In the genomic region with DNA sequence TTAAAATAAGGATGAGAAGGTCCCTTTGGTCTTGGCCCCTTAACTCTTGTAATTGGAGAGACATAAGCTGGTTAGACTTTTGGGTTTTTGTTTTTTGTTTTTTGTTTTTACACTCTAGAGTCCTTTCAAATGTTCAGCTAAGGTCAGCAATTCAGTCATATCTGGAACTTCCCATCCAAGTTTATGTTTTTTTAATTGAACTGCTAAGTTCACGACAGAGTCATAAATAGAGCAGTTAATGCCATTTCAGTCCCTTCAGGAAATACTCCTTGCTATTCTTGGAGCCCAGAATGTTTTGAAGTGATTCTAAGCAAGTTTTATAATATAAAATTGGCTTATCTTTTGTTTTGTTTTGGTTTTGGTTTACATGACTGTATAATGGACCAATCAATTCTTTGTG, we compare ENCODE assay signal across 24 cellular contexts.
DNase-seq lines count a peak whose midpoint lies in the region; ATAC-seq, FAIRE-seq and TF ChIP-seq lines count a peak whose summit lies in the region.
"Had no signal": no experiment of that assay in that cellular context is flagged by ENCODE, and none has a peak within 500 bp of the region (broad histone marks: within the 10 kb centered on the region; RNA-seq: fewer than 3 reads in every experiment).

No MANE protein-coding gene starts in this region.

- H3K4me3 Mint-ChIP-seq in nephron = no peak overlapping the region
- H3K4me3 Mint-ChIP-seq: B cell; CD4-positive, alpha-beta T cell; CD8-positive, alpha-beta T cell had no signal

- H3K4me2 ChIP-seq in endothelial cell of umbilical vein (ENCODE audit: insufficient read depth, low read length) = no peak overlapping the region
- H3K4me2 ChIP-seq: A549; BLaER1 treated with 17β-estradiol and CSF1 and Interleukin-3, amounts not matched to agents 10 nM and 100 nM had no signal

- no peak for FAIRE-seq in endothelial cell of umbilical vein (lab: Jason Lieb, UNC)
- FAIRE-seq: A549, D721Med, GM12878, GM12892, GM18507 had no signal

- H3K4me1 ChIP-seq in endothelial cell of umbilical vein (ENCODE audit: control insufficient read depth, extremely low read depth, insufficient read depth, low read length) (no peaks in the 10 kb centered on the region), iPS-20b (ENCODE audit: insufficient read depth, low read length) (peaks cover 17% of the 10 kb centered on the region)
- H3K4me1 ChIP-seq: A549; BLaER1 treated with 17β-estradiol and CSF1 and Interleukin-3, amounts not matched to agents 10 nM and 100 nM; Caco-2 had no signal

- no peak overlapping the region for H3K4me3 ChIP-seq in endothelial cell of umbilical vein (replicated peaks in 1 of 3; ENCODE audit: insufficient read depth in 1 of 3, low read depth in 1 of 3, low read length in 3 of 3)
- H3K4me3 ChIP-seq in iPS-20b (ENCODE audit: low read length) = no peak overlapping the region
- H3K4me3 ChIP-seq: A549; BLaER1 treated with 17β-estradiol and CSF1 and Interleukin-3, amounts not matched to agents 10 nM and 100 nM; GM12878 had no signal

- no peak for TF ChIP-seq POLR2A in endothelial cell of umbilical vein (IDR thresholded peaks at IDR 0.05; ENCODE audit: low read depth, low read length)

- no peaks in the 10 kb centered on the region for H4K20me1 ChIP-seq in endothelial cell of umbilical vein (replicated peaks; ENCODE audit: control insufficient read depth, extremely low read depth, insufficient read depth, low read length)
- H4K20me1 ChIP-seq: BLaER1 treated with 17β-estradiol and CSF1 and Interleukin-3, amounts not matched to agents 10 nM and 100 nM had no signal

- H3K4me1 Mint-ChIP-seq in nephron = peaks cover 10% of the 10 kb centered on the region
- H3K4me1 Mint-ChIP-seq: B cell had no signal

- peak; percentile 22 for DNase-seq in EH (ENCODE audit: low read depth)
- DNase-seq in endothelial cell of umbilical vein (ENCODE audit: low read depth, low spot score) = peak; percentile 71
- DNase-seq in amniotic stem cell (lab: John Stamatoyannopoulos, UW) = no peak
- no peak for DNase-seq in left lobe of liver (ENCODE audit: low spot score)
- no peak for DNase-seq in HEK293T (ENCODE audit: extremely low spot score)
- DNase-seq: AML-193; Caco-2; Calu3; CD4-positive, alpha-beta T cell; CD8-positive, alpha-beta T cell; DMS79 treated with DMSO at 0.1 percent for 48 hours; EL; GDM1 had no signal

- H3K9ac ChIP-seq in endothelial cell of umbilical vein (replicated peaks; ENCODE audit: extremely low read depth, insufficient read depth, low read length) = no peak overlapping the region
- no peak overlapping the region for H3K9ac ChIP-seq in iPS-20b (ENCODE audit: low read depth, low read length)
- H3K9ac ChIP-seq: BLaER1 treated with 17β-estradiol and CSF1 and Interleukin-3, amounts not matched to agents 10 nM and 100 nM had no signal

- H3K9me1 ChIP-seq in endothelial cell of umbilical vein (replicated peaks; ENCODE audit: control insufficient read depth, extremely low read depth, insufficient read depth, low read length) = no peaks in the 10 kb centered on the region

- H3K27ac ChIP-seq in endothelial cell of umbilical vein (ENCODE audit: insufficient read depth, low read depth, low read length) (no peak overlapping the region), iPS-20b (ENCODE audit: low read length) (peak overlapping the region; percentile 14)
- H3K27ac ChIP-seq: 22Rv1; A549; BLaER1 treated with 17β-estradiol and CSF1 and Interleukin-3, amounts not matched to agents 10 nM and 100 nM; C4-2B had no signal

- H3K9me3 ChIP-seq in endothelial cell of umbilical vein (replicated peaks; ENCODE audit: control insufficient read depth, insufficient read depth, low read length) = no peaks in the 10 kb centered on the region
- H3K9me3 ChIP-seq in iPS-20b (ENCODE audit: insufficient read depth, low read depth, low read length) = no peaks in the 10 kb centered on the region
- H3K9me3 ChIP-seq: A549; BLaER1 treated with 17β-estradiol and CSF1 and Interleukin-3, amounts not matched to agents 10 nM and 100 nM; Caco-2 had no signal

- H2AFZ ChIP-seq in endothelial cell of umbilical vein (ENCODE audit: low read depth, low read length) = no peak overlapping the region

- H3K27ac Mint-ChIP-seq in nephron = peak overlapping the region; percentile 68 to 91 (median 76)
- H3K27ac Mint-ChIP-seq: B cell; CD4-positive, alpha-beta T cell; CD8-positive, alpha-beta T cell had no signal

- H3K27me3 Mint-ChIP-seq in nephron (ENCODE audit: low read depth) = no peaks in the 10 kb centered on the region
- H3K27me3 Mint-ChIP-seq: B cell; CD4-positive, alpha-beta T cell had no signal

- TF ChIP-seq CTCF in endothelial cell of umbilical vein (IDR thresholded peaks at IDR 0.05; ENCODE audit: extremely low read depth in 1 of 2, insufficient read depth in 1 of 2, low read depth in 1 of 2, low read length in 2 of 2) = no peak
- TF ChIP-seq CTCF in nephron (IDR thresholded peaks at IDR 0.05; ENCODE audit: unreplicated experiment in 3 of 3) = no peak

- no TSS peak for BruUV-seq in endothelial cell of umbilical vein (replicated peaks; lab: Mats Ljungman, UMichigan)

- intact Hi-C loops in endothelial cell of umbilical vein (cut with micrococcal nuclease) = no loop called here

- H3K27me3 ChIP-seq in endothelial cell of umbilical vein (ENCODE audit: control insufficient read depth in 2 of 2, insufficient read depth in 2 of 2, low read length in 2 of 2) (no peaks in the 10 kb centered on the region), iPS-20b (ENCODE audit: insufficient read depth, low read length) (no peaks in the 10 kb centered on the region)
- H3K27me3 ChIP-seq: BLaER1 treated with 17β-estradiol and CSF1 and Interleukin-3, amounts not matched to agents 10 nM and 100 nM had no signal

- no peaks in the 10 kb centered on the region for H3K36me3 Mint-ChIP-seq in nephron (ENCODE audit: low read depth)
- H3K36me3 Mint-ChIP-seq: CD8-positive, alpha-beta T cell had no signal

- dilution Hi-C loops in endothelial cell of umbilical vein (cut with MboI; ENCODE audit: extremely low pct_ligation_motif_present, low sequenced_read_pairs) = no loop called here

- no peaks in the 10 kb centered on the region for H3K9me3 Mint-ChIP-seq in nephron

- CTCF ChIA-PET in endothelial cell of umbilical vein (lab: Charles Lee) = interaction anchor here (0.8 to 1.4 kb wide), 4 partner anchors 16 to 126 kb away, joined by 3 read pairs; no protein-coding TSS in a partner anchor
- CTCF ChIA-PET in HEK293T (lab: Yijun Ruan, JAX) = no interaction called here

- H3K36me3 ChIP-seq in endothelial cell of umbilical vein (ENCODE audit: control insufficient read depth in 2 of 2, extremely low read depth in 1 of 2, insufficient read depth in 2 of 2, low read length in 2 of 2) = no peaks in the 10 kb centered on the region
- H3K36me3 ChIP-seq in iPS-20b (ENCODE audit: insufficient read depth, low read depth, low read length) = no peaks in the 10 kb centered on the region
- H3K36me3 ChIP-seq: BLaER1 treated with 17β-estradiol and CSF1 and Interleukin-3, amounts not matched to agents 10 nM and 100 nM had no signal

- ATAC-seq in left lobe of liver = no peak
- ATAC-seq: A549; CD8-positive, alpha-beta T cell; GM12878 had no signal

- no peaks in the 10 kb centered on the region for H3K79me2 ChIP-seq in endothelial cell of umbilical vein (ENCODE audit: control insufficient read depth, insufficient read depth, low read length)

- POLR2A ChIA-PET in endothelial cell of umbilical vein (lab: Charles Lee) (no interaction called here), HEK293T (lab: Yijun Ruan, JAX) (no interaction called here)

TF ChIP-seq in endothelial cell of umbilical vein, 7 proteins besides CTCF, POLR2A, EP300 and RAD21:
- TF ChIP-seq MYC (IDR thresholded peaks at IDR 0.05; ENCODE audit: low read depth, low read length) (no peak), GATA2 (IDR thresholded peaks at IDR 0.05; ENCODE audit: insufficient read depth, insufficient read length, low read depth, low read length) (no peak), POLR2AphosphoS5 (IDR thresholded peaks at IDR 0.05; ENCODE audit: insufficient read depth, low read depth, low read length) (no peak), FOS (IDR thresholded peaks at IDR 0.05; ENCODE audit: borderline replicate concordance, insufficient read depth, low read length) (no peak), EZH2 (IDR thresholded peaks at IDR 0.05; ENCODE audit: borderline replicate concordance, low read depth, low read length, severe bottlenecking) (no peak), JUN (IDR thresholded peaks at IDR 0.05; ENCODE audit: borderline replicate concordance, insufficient read depth, insufficient read length, low read depth) (no peak)
- TF ChIP-seq, protein P1, sequence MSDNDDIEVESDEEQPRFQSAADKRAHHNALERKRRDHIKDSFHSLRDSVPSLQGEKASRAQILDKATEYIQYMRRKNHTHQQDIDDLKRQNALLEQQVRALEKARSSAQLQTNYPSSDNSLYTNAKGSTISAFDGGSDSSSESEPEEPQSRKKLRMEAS (IDR thresholded peaks at IDR 0.05; ENCODE audit: insufficient read depth, insufficient read length) = no peak

TF ChIP-seq in HEK293T, 16 proteins besides CTCF, POLR2A, EP300 and RAD21:
- TF ChIP-seq TARDBP (IDR thresholded peaks at IDR 0.05) (no peak), HDGF (IDR thresholded peaks at IDR 0.05; ENCODE audit: borderline replicate concordance) (no peak), L3MBTL2 (conservative IDR thresholded peaks at IDR 0.05) (no peak), ARNT (IDR thresholded peaks at IDR 0.05) (no peak), BHLHE40 (IDR thresholded peaks at IDR 0.05; ENCODE audit: borderline replicate concordance) (no peak), CTBP1 (IDR thresholded peaks at IDR 0.05; ENCODE audit: borderline replicate concordance) (no peak), NFRKB (IDR thresholded peaks at IDR 0.05) (no peak), ELF4 (IDR thresholded peaks at IDR 0.05) (no peak), LEF1 (IDR thresholded peaks at IDR 0.05; ENCODE audit: borderline replicate concordance) (no peak), FOXA1 (IDR thresholded peaks at IDR 0.05) (no peak), FOXK2 (IDR thresholded peaks at IDR 0.05) (no peak), ZNF384 (IDR thresholded peaks at IDR 0.05) (no peak), SP1 (IDR thresholded peaks at IDR 0.05) (no peak), SUZ12 (IDR thresholded peaks at IDR 0.05) (no peak)
- TF ChIP-seq, protein P2, sequence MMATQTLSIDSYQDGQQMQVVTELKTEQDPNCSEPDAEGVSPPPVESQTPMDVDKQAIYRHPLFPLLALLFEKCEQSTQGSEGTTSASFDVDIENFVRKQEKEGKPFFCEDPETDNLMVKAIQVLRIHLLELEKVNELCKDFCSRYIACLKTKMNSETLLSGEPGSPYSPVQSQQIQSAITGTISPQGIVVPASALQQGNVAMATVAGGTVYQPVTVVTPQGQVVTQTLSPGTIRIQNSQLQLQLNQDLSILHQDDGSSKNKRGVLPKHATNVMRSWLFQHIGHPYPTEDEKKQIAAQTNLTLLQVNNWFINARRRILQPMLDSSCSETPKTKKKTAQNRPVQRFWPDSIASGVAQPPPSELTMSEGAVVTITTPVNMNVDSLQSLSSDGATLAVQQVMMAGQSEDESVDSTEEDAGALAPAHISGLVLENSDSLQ (IDR thresholded peaks at IDR 0.05) = no peak

Comparison
In these comparisons a context has a peak if more than half of its experiments do, and no peak if none do; other contexts are left out.
1. DNase-seq: peak in EH (single experiment) and endothelial cell of umbilical vein (single experiment); none in amniotic stem cell (single experiment), left lobe of liver (single experiment) and HEK293T (single experiment).